Comparison of ENCODE assay signal across 8 cellular contexts in the genomic region with DNA sequence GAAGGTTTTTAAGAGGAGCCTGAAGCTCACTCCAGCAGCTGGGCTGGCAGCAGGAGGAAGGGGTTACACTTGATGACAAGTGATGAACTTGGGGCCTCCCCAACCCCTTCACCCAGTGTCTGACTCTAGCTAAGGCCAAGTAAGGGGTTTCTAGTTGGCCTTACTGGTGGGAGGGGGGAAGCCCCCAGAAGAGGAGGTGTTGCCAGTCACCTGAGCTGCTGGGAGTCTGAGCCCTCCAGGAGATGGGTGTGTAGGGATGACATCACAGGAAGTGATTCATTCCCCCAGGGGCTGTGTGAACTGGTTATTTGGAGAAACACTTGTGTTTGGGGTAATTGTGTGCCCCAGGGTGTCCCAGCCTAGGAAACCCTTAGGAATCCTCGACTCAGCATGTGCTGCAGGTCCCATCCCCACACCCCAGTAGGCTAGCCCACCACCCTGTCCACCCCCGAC.
DNase-seq lines count a peak whose midpoint lies in the region; ATAC-seq lines count a peak whose summit lies in the region.

No MANE protein-coding gene starts in this region.

- peak; percentile 34 to 56 for DNase-seq in activated CD4-positive, alpha-beta T cell treated with anti-CD3 and anti-CD28 coated beads for 4 hours
- peak; percentile 23 for DNase-seq in fibroblast of gingiva (ENCODE audit: low read depth)
- peak; percentile 35 for DNase-seq in stimulated activated CD8-positive, alpha-beta memory T cell treated with anti-CD3 and anti-CD28 coated beads, Interleukin-12 subunit alpha, Interleukin-12 subunit beta, amount 100 ng/mL, for 4 hours (ENCODE audit: low read depth)
- DNase-seq in NCI-H774 (lab: John Stamatoyannopoulos, UW): no peak
- no peak for DNase-seq in NCI-H187 (lab: John Stamatoyannopoulos, UW)

- peak; percentile 62 for ATAC-seq in GM18511 (IDR thresholded peaks at IDR 0.05; ENCODE audit: unreplicated experiment)
- ATAC-seq in HG03460 (IDR thresholded peaks at IDR 0.05; ENCODE audit: unreplicated experiment): peak; percentile 70
- no peak for ATAC-seq in GM19397 (IDR thresholded peaks at IDR 0.05; ENCODE audit: unreplicated experiment)

Comparison
In these comparisons a context has a peak if more than half of its experiments do, and no peak if none do; other contexts are left out.
1. DNase-seq: peak in activated CD4-positive, alpha-beta T cell treated with anti-CD3 and anti-CD28 coated beads for 4 hours (2 of 2), fibroblast of gingiva (single experiment) and stimulated activated CD8-positive, alpha-beta memory T cell treated with anti-CD3 and anti-CD28 coated beads, Interleukin-12 subunit alpha, Interleukin-12 subunit beta, amount 100 ng/mL, for 4 hours (single experiment); none in NCI-H774 (single experiment) and NCI-H187 (0 of 2).